In the genomic region with DNA sequence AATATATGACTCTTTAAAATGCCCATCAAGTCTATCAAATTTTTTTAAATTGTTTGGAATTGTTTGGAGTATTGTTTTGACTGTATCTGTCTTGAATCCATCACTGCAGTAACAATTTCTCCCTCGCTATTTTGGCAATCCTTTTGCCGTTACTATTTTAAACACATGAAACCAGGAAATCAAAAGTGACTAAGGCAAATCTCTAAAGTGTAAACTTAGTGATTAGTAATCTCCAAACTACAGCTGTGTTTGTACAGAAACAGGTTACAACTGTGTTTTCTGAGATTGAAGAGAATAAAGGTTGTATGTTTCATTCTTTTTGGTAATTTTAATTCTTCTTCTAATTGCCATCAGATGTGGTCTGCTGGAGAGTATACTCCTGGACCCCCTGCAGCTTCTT, we compare ENCODE assay signal across 15 cellular contexts.
DNase-seq lines count a peak whose midpoint lies in the region; ATAC-seq lines count a peak whose summit lies in the region.
"Had no signal": no experiment of that assay in that cellular context is flagged by ENCODE, and none has a peak within 500 bp of the region (broad histone marks: within the 10 kb centered on the region; RNA-seq: fewer than 3 reads in every experiment).

No MANE protein-coding gene starts in this region.

- intact Hi-C loops in left ventricle myocardium superior (cut with micrococcal nuclease) = no loop called here
- intact Hi-C loops in Right ventricle myocardium inferior (cut with DNase I) = no loop called here

- ATAC-seq in left ventricle myocardium superior (peak; percentile 30), Right ventricle myocardium inferior (no peak), HG03378 (IDR thresholded peaks at IDR 0.05; ENCODE audit: unreplicated experiment) (no peak), GM19035 (IDR thresholded peaks at IDR 0.05; ENCODE audit: unreplicated experiment) (no peak)
- ATAC-seq: HCT116 had no signal

- no peak for DNase-seq in left ventricle myocardium superior
- no peak for DNase-seq in Right ventricle myocardium inferior (ENCODE audit: missing footprints)
- DNase-seq in dermis blood vessel endothelial cell = peak; percentile 62
- DNase-seq in myocyte (ENCODE audit: low read depth) = peak; percentile 23
- no peak for DNase-seq in NCI-H774 (lab: John Stamatoyannopoulos, UW)
- DNase-seq: AML-193; CD4-positive, CD25-positive, alpha-beta regulatory T cell; DMS53; Karpas-422; NCI-H1417 treated with DMSO at 0.1 percent for 48 hours; NCI-H2029; NCI-H510A had no signal

Comparison
In these comparisons a context has a peak if more than half of its experiments do, and no peak if none do; other contexts are left out.
1. DNase-seq: peak in dermis blood vessel endothelial cell (single experiment) and myocyte (single experiment); none in left ventricle myocardium superior (single experiment), Right ventricle myocardium inferior (single experiment) and NCI-H774 (single experiment).